17 cellular contexts compared by ENCODE assay signal in the genomic region with DNA sequence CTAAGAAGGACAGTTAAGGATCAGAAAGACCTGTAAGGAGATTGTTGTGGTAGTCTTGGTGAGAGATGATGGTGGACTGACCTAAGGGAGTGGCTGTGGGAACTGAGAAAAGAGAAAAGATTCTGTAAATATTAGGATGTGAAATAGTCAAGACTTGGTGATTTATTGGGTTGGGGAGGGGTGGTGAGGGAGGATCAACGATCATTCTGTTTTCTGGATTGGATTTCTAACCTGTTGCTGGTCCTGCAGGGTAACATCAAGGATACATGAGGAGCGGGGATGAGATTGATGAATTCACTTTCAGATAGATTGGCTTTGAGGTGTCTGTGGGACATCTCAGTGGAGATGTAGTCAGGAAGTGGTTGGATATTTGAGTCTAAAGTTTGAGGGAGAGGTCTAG. TPM values are rescaled to one million over a fixed set of nuclear protein-coding genes. Genes with fewer than 3 reads are reported as not detected.
DNase-seq lines count a peak whose midpoint lies in the region; ATAC-seq, FAIRE-seq and TF ChIP-seq lines count a peak whose summit lies in the region.
"Had no signal": no experiment of that assay in that cellular context is flagged by ENCODE, and none has a peak within 500 bp of the region (broad histone marks: within the 10 kb centered on the region; RNA-seq: fewer than 3 reads in every experiment).

No MANE protein-coding gene starts in this region.

- H3K4me1 ChIP-seq in HUES6 (ENCODE audit: control insufficient read depth, insufficient read depth, low read length) (peaks cover 5% of the 10 kb centered on the region; the same call in 1 of the 2 replicates), astrocyte (ENCODE audit: insufficient read depth, low read length) (peaks cover 13% of the 10 kb centered on the region), mesendoderm (ENCODE audit: control insufficient read depth, low read depth, low read length) (peaks cover 2% of the 10 kb centered on the region)

- H3K27me3 ChIP-seq in HUES6 (ENCODE audit: control insufficient read depth, insufficient read depth, low read length) (no peaks in the 10 kb centered on the region), astrocyte (ENCODE audit: insufficient read depth, low read length) (no peaks in the 10 kb centered on the region), mesendoderm (ENCODE audit: insufficient read depth, low read length, poor library complexity) (no peaks in the 10 kb centered on the region)
- H3K27me3 ChIP-seq: ovary had no signal

- no peaks in the 10 kb centered on the region for H4K20me1 ChIP-seq in astrocyte (ENCODE audit: insufficient read depth, low read length)

- H2AK5ac ChIP-seq in mesendoderm (ENCODE audit: low read length) = no peak overlapping the region

- no peak overlapping the region for H3K4ac ChIP-seq in mesendoderm (ENCODE audit: low read depth, low read length)

- H4K8ac ChIP-seq in mesendoderm (ENCODE audit: low read depth, low read length) = no peak overlapping the region

- H3K36me3 ChIP-seq in HUES6 (ENCODE audit: control insufficient read depth, insufficient read depth, low read length) (peaks cover 15% of the 10 kb centered on the region), astrocyte (ENCODE audit: insufficient read depth, low read length) (no peaks in the 10 kb centered on the region), mesendoderm (ENCODE audit: control insufficient read depth, insufficient read depth, low read length) (no peaks in the 10 kb centered on the region)
- H3K36me3 ChIP-seq: ovary had no signal

- H3K27me3 Mint-ChIP-seq in astrocyte (ENCODE audit: low read depth, unreplicated experiment) = no peaks in the 10 kb centered on the region
- no peaks in the 10 kb centered on the region for H3K27me3 Mint-ChIP-seq in activated T-helper 17 cell treated with anti-CD3 and anti-CD28 coated beads, Interleukin-2, amount 50 U/mL, for 72 hours
- H3K27me3 Mint-ChIP-seq: activated CD4-positive, alpha-beta memory T cell treated with anti-CD3 and anti-CD28 coated beads, Interleukin-2, amount 10 ng/mL, durations not matched to agents 7 days and 5 days had no signal

- H3K4me1 Mint-ChIP-seq in astrocyte (ENCODE audit: low read depth, unreplicated experiment) = no peaks in the 10 kb centered on the region
- peaks cover 7% of the 10 kb centered on the region for H3K4me1 Mint-ChIP-seq in activated T-helper 17 cell treated with anti-CD3 and anti-CD28 coated beads, Interleukin-2, amount 50 U/mL, for 72 hours
- H3K4me1 Mint-ChIP-seq: mesothelial cell of epicardium had no signal

- peak overlapping the region; percentile 89 for H3K4me3 ChIP-seq in AG10803 (ENCODE audit: low read length)
- H3K4me3 ChIP-seq in HUES6 (ENCODE audit: low read depth, low read length) = peak overlapping the region; percentile 89
- H3K4me3 ChIP-seq in astrocyte (ENCODE audit: insufficient read depth, low read depth, low read length) = no peak overlapping the region
- H3K4me3 ChIP-seq in mesendoderm (ENCODE audit: low read length) = no peak overlapping the region

- H3K36me3 Mint-ChIP-seq in astrocyte (ENCODE audit: low read depth, unreplicated experiment) = no peaks in the 10 kb centered on the region
- H3K36me3 Mint-ChIP-seq in activated T-helper 17 cell treated with anti-CD3 and anti-CD28 coated beads, Interleukin-2, amount 50 U/mL, for 72 hours (ENCODE audit: low read depth) = peaks cover 10% of the 10 kb centered on the region

- H3K79me2 ChIP-seq in astrocyte (ENCODE audit: insufficient read depth, low read length) = peaks cover 23% of the 10 kb centered on the region
- H3K79me2 ChIP-seq in mesendoderm (ENCODE audit: control insufficient read depth, insufficient read depth, low read length) = peaks cover 9% of the 10 kb centered on the region

- no peak overlapping the region for H3K23ac ChIP-seq in mesendoderm (ENCODE audit: low read length)

- H2AFZ ChIP-seq in astrocyte (ENCODE audit: low read depth, low read length) = no peak overlapping the region

- H3K79me1 ChIP-seq in mesendoderm (ENCODE audit: low read length) = peaks cover 3% of the 10 kb centered on the region

- H3K27ac Mint-ChIP-seq in astrocyte (ENCODE audit: unreplicated experiment) = no peak overlapping the region
- no peak overlapping the region for H3K27ac Mint-ChIP-seq in activated T-helper 17 cell treated with anti-CD3 and anti-CD28 coated beads, Interleukin-2, amount 50 U/mL, for 72 hours
- H3K27ac Mint-ChIP-seq: activated CD4-positive, alpha-beta memory T cell treated with anti-CD3 and anti-CD28 coated beads, Interleukin-2, amount 10 ng/mL, durations not matched to agents 7 days and 5 days; mesothelial cell of epicardium had no signal

- H3K56ac ChIP-seq in mesendoderm (ENCODE audit: low read length) = peak overlapping the region; percentile 34

- H3K27ac ChIP-seq in HUES6 (ENCODE audit: low read depth, low read length) (no peak overlapping the region), astrocyte (ENCODE audit: low read depth, low read length) (no peak overlapping the region), mesendoderm (ENCODE audit: low read depth, low read length) (no peak overlapping the region)
- H3K27ac ChIP-seq: ovary had no signal

- H3K9ac ChIP-seq in HUES6 (ENCODE audit: low read length) (peak overlapping the region; percentile 34), astrocyte (ENCODE audit: low read length) (no peak overlapping the region), mesendoderm (ENCODE audit: low read length) (no peak overlapping the region)

- no peak for TF ChIP-seq CTCF in AG10803 (conservative IDR thresholded peaks at IDR 0.05; ENCODE audit: low read length)
- no peak for TF ChIP-seq CTCF in astrocyte (IDR thresholded peaks at IDR 0.05; ENCODE audit: insufficient read depth, low read depth, low read length)

- FAIRE-seq in astrocyte (lab: Jason Lieb, UNC) = no peak

- no peak overlapping the region for H3K18ac ChIP-seq in mesendoderm (ENCODE audit: low read length)

- no CpG with 5 or more reads among the region's 2 CpGs for WGBS in mesendoderm (ENCODE audit: extremely low coverage, insufficient coverage, low lambda C conversion rate)

- no peak overlapping the region for H3K4me3 Mint-ChIP-seq in astrocyte (ENCODE audit: unreplicated experiment)
- H3K4me3 Mint-ChIP-seq in activated T-helper 17 cell treated with anti-CD3 and anti-CD28 coated beads, Interleukin-2, amount 50 U/mL, for 72 hours = no peak overlapping the region
- H3K4me3 Mint-ChIP-seq: activated CD4-positive, alpha-beta memory T cell treated with anti-CD3 and anti-CD28 coated beads, Interleukin-2, amount 10 ng/mL, durations not matched to agents 7 days and 5 days; mesothelial cell of epicardium had no signal

- H4K5ac ChIP-seq in mesendoderm (ENCODE audit: low read length) = no peak overlapping the region

- H2BK15ac ChIP-seq in mesendoderm (replicated peaks; ENCODE audit: low read depth) = no peak overlapping the region

- no peak for ATAC-seq in activated T-helper 17 cell treated with anti-CD3 and anti-CD28 coated beads, Interleukin-2, amount 50 U/mL, for 72 hours (replicated peaks)
- no peak for ATAC-seq in HG03342 (IDR thresholded peaks at IDR 0.05; ENCODE audit: unreplicated experiment)

- no peak overlapping the region for H2BK5ac ChIP-seq in mesendoderm (ENCODE audit: low read length)

- H3K4me2 ChIP-seq in astrocyte (ENCODE audit: low read length) (peak overlapping the region; percentile 91), mesendoderm (ENCODE audit: low read length) (no peak overlapping the region)

- H3K9me3 ChIP-seq in HUES6 (ENCODE audit: control insufficient read depth, insufficient read depth, low read depth, low read length) (peaks cover 10% of the 10 kb centered on the region; the same call in 1 of the 2 replicates), astrocyte (ENCODE audit: insufficient read depth, low read depth, low read length) (no peaks in the 10 kb centered on the region)
- H3K9me3 ChIP-seq: ovary had no signal

- H2BK120ac ChIP-seq in mesendoderm (ENCODE audit: low read depth, low read length) = no peak overlapping the region

- H3K9me3 Mint-ChIP-seq in astrocyte (ENCODE audit: unreplicated experiment) = no peaks in the 10 kb centered on the region
- no peaks in the 10 kb centered on the region for H3K9me3 Mint-ChIP-seq in activated T-helper 17 cell treated with anti-CD3 and anti-CD28 coated beads, Interleukin-2, amount 50 U/mL, for 72 hours
- H3K9me3 Mint-ChIP-seq: activated CD4-positive, alpha-beta memory T cell treated with anti-CD3 and anti-CD28 coated beads, Interleukin-2, amount 10 ng/mL, durations not matched to agents 7 days and 5 days had no signal

- DNase-seq in AG10803 (ENCODE audit: low read depth) = no peak
- no peak for DNase-seq in astrocyte (ENCODE audit: low read depth)
- DNase-seq in mesendoderm = no peak
- no peak for DNase-seq in stimulated activated CD4-positive, alpha-beta T cell treated with anti-CD3 and anti-CD28 coated beads, Interleukin-2, amount 100 ng/mL, for 24 hours
- no peak for DNase-seq in central memory CD4-positive, alpha-beta T cell
- DNase-seq: activated CD4-positive, alpha-beta memory T cell treated with anti-CD3 and anti-CD28 coated beads, Interleukin-2, amount 10 ng/mL, durations not matched to agents 7 days and 5 days; activated gamma-delta T cell; AML-193; dermis blood vessel endothelial cell; DMS53; NCI-H1694 treated with DMSO at 0.1 percent for 48 hours; NCI-H524 treated with DMSO at 0.1 percent for 48 hours; ovary had no signal

RNA-seq across cellular contexts. Expression of a gene that starts 1.4 kb away (rescaled TPM):
- 7.9 and 8.7 TPM in 2 replicates for total RNA-seq in astrocyte
- polyA plus RNA-seq in mesendoderm (2013, experiment 1 of 2) = 28.0 TPM
- polyA plus RNA-seq in mesendoderm (2013, experiment 2 of 2) = 28.9 TPM
- total RNA-seq in activated T-helper 17 cell treated with anti-CD3 and anti-CD28 coated beads, Interleukin-2, amount 50 U/mL, for 72 hours = 1 to 10 TPM; 4.4 to 4.5 TPM

RNA-seq across cellular contexts. Expression of a gene that starts 51.2 kb away (rescaled TPM):
- 13.2 and 16.1 TPM in 2 replicates for total RNA-seq in astrocyte
- 2.7 TPM for polyA plus RNA-seq in mesendoderm (2013, experiment 1 of 2)
- polyA plus RNA-seq in mesendoderm (2013, experiment 2 of 2) = 2.7 TPM
- total RNA-seq in activated T-helper 17 cell treated with anti-CD3 and anti-CD28 coated beads, Interleukin-2, amount 50 U/mL, for 72 hours = 1 to 10 TPM in 1 of 2 donors, under 1 TPM in 1; 0.45 to 1.0 TPM

RNA-seq across cellular contexts. Expression of a gene that starts 55.9 kb away (rescaled TPM):
- 0.55 and 1.0 TPM in 2 replicates for total RNA-seq in astrocyte
- polyA plus RNA-seq in mesendoderm (2013, experiment 1 of 2) = 12.4 TPM
- polyA plus RNA-seq in mesendoderm (2013, experiment 2 of 2) = 12.4 TPM
- 10 to 100 TPM; 13.2 to 16.1 TPM for total RNA-seq in activated T-helper 17 cell treated with anti-CD3 and anti-CD28 coated beads, Interleukin-2, amount 50 U/mL, for 72 hours

Comparison
In these comparisons a context has a peak if more than half of its experiments do, and no peak if none do; other contexts are left out.
1. H3K4me3 ChIP-seq: peak in AG10803 (single experiment) and HUES6 (single experiment); none in astrocyte (single experiment) and mesendoderm (single experiment).